Comparison of ENCODE assay signal across 21 cellular contexts in genomic region chr9:114693248-114693895, GRCh38. TPM values are rescaled to one million over a fixed set of nuclear protein-coding genes. Genes with fewer than 3 reads are reported as not detected.
DNase-seq lines count a peak whose midpoint lies in the region; ATAC-seq and TF ChIP-seq lines count a peak whose summit lies in the region.
"Had no signal": no experiment of that assay in that cellular context is flagged by ENCODE, and none has a peak within 500 bp of the region (broad histone marks: within the 10 kb centered on the region; RNA-seq: fewer than 3 reads in every experiment).

No MANE protein-coding gene starts in this region.

- CTCF ChIA-PET in activated CD4-positive, alpha-beta T cell treated with anti-CD3 and anti-CD28 coated beads, Interleukin-2, amount 10 ng/mL, durations not matched to agents 7 days and 5 days (lab: Charles Lee) = interaction anchor here (1.0 to 5.6 kb wide), 9 partner anchors 12 to 288 kb away, joined by 3 to 29 read pairs (median 5); partner anchors contain the start of gene TEX48
- CTCF ChIA-PET in PC-9 (lab: Charles Lee) = no interaction called here

- intact Hi-C loops in activated T-helper 1 cell treated with anti-CD3 and anti-CD28 coated beads, Interleukin-12 subunit alpha, Interleukin-12 subunit beta, Interleukin-2, Interleukin-4 antibody, amounts not matched to agents 30 ng/mL and 10 ng/mL and 1 ng/mL, durations not matched to agents 14 hours and 24 hours and 36 hours (cut with micrococcal nuclease) = loop anchor here (10.0 kb wide), 1 partner anchor 1179 kb away; no protein-coding TSS in a partner anchor
- intact Hi-C loops in left lung (cut with DNase I) (no loop called here), PC-9 (cut with micrococcal nuclease; ENCODE audit: unreplicated experiment) (no loop called here)

- peak; percentile 34 for ATAC-seq in left lung
- ATAC-seq in HG03280 (IDR thresholded peaks at IDR 0.05; ENCODE audit: unreplicated experiment) = no peak
- ATAC-seq: HepG2; left lobe of liver; right cardiac atrium; stimulated activated effector memory CD8-positive, alpha-beta T cell treated with anti-CD3 and anti-CD28 coated beads, Interleukin-12 subunit alpha, Interleukin-12 subunit beta, amount 100 ng/mL, for 72 hours had no signal

- no TSS peak for BruUV-seq in PC-9 (replicated peaks; lab: Mats Ljungman, UMichigan)

- H4K20me1 ChIP-seq in PC-9 (ENCODE audit: insufficient read depth) = no peaks in the 10 kb centered on the region

- POLR2A ChIA-PET in activated CD4-positive, alpha-beta T cell treated with anti-CD3 and anti-CD28 coated beads, Interleukin-2, amount 10 ng/mL, durations not matched to agents 7 days and 5 days (lab: Charles Lee) = no interaction called here
- POLR2A ChIA-PET in PC-9 (lab: Charles Lee; ENCODE audit: unreplicated experiment) = no interaction called here

- H3K4me3 Mint-ChIP-seq in activated CD4-positive, alpha-beta T cell treated with anti-CD3 and anti-CD28 coated beads, Interleukin-2, amount 10 ng/mL, durations not matched to agents 7 days and 5 days = no peak overlapping the region
- no peak overlapping the region for H3K4me3 Mint-ChIP-seq in activated T-helper 1 cell treated with anti-CD3 and anti-CD28 coated beads, Interleukin-12 subunit alpha, Interleukin-12 subunit beta, Interleukin-2, Interleukin-4 antibody, amounts not matched to agents 30 ng/mL and 10 ng/mL and 1 ng/mL, durations not matched to agents 14 hours and 24 hours and 36 hours
- H3K4me3 Mint-ChIP-seq: stimulated activated effector memory CD8-positive, alpha-beta T cell treated with anti-CD3 and anti-CD28 coated beads, Interleukin-12 subunit alpha, Interleukin-12 subunit beta, amount 100 ng/mL, for 72 hours had no signal

- peaks cover 25% of the 10 kb centered on the region for H3F3A ChIP-seq in PC-9 (ENCODE audit: insufficient read depth, low read depth)

- no peak overlapping the region for H3K4me2 ChIP-seq in PC-9

- H3K4me1 Mint-ChIP-seq in activated CD4-positive, alpha-beta T cell treated with anti-CD3 and anti-CD28 coated beads, Interleukin-2, amount 10 ng/mL, durations not matched to agents 7 days and 5 days = peaks cover 94% of the 10 kb centered on the region
- peaks cover 93% of the 10 kb centered on the region for H3K4me1 Mint-ChIP-seq in activated T-helper 1 cell treated with anti-CD3 and anti-CD28 coated beads, Interleukin-12 subunit alpha, Interleukin-12 subunit beta, Interleukin-2, Interleukin-4 antibody, amounts not matched to agents 30 ng/mL and 10 ng/mL and 1 ng/mL, durations not matched to agents 14 hours and 24 hours and 36 hours (ENCODE audit: low read depth)

- H3K9me2 ChIP-seq in PC-9 (ENCODE audit: insufficient read depth) = no peaks in the 10 kb centered on the region

- no peak for DNase-seq in activated CD4-positive, alpha-beta T cell treated with anti-CD3 and anti-CD28 coated beads, Interleukin-2, amount 10 ng/mL, durations not matched to agents 7 days and 5 days
- DNase-seq in activated CD4-positive, alpha-beta T cell treated with anti-CD3 and anti-CD28 coated beads, Interleukin-2, amount 50 U/mL, for 4 hours = no peak
- peak; percentile 18 for DNase-seq in M059J (ENCODE audit: low read depth)
- no peak for DNase-seq in activated T-helper 1 cell treated with anti-CD3 and anti-CD28 coated beads, Interleukin-12 subunit alpha, Interleukin-12 subunit beta, Interleukin-2, Interleukin-4 antibody, amounts not matched to agents 30 ng/mL and 10 ng/mL and 1 ng/mL, durations not matched to agents 14 hours and 24 hours and 36 hours (ENCODE audit: low spot score)
- DNase-seq in left lung = no peak
- DNase-seq in PC-9 = no peak
- no peak for DNase-seq in DMS114 treated with DMSO at 0.1 percent for 48 hours (lab: John Stamatoyannopoulos, UW; ENCODE audit: unreplicated experiment)
- DNase-seq: activated CD8-positive, alpha-beta memory T cell treated with anti-CD3 and anti-CD28 coated beads for 24 hours; DMS53; H7; MM.1S; NCI-H146; right cardiac atrium; thyroid gland had no signal

- no peak overlapping the region for H2AFZ ChIP-seq in PC-9

- no peaks in the 10 kb centered on the region for H3K27me3 Mint-ChIP-seq in activated CD4-positive, alpha-beta T cell treated with anti-CD3 and anti-CD28 coated beads, Interleukin-2, amount 10 ng/mL, durations not matched to agents 7 days and 5 days
- no peaks in the 10 kb centered on the region for H3K27me3 Mint-ChIP-seq in activated T-helper 1 cell treated with anti-CD3 and anti-CD28 coated beads, Interleukin-12 subunit alpha, Interleukin-12 subunit beta, Interleukin-2, Interleukin-4 antibody, amounts not matched to agents 30 ng/mL and 10 ng/mL and 1 ng/mL, durations not matched to agents 14 hours and 24 hours and 36 hours (ENCODE audit: insufficient read depth)

- H3K4me3 ChIP-seq in left lung (no peak overlapping the region), PC-9 (no peak overlapping the region)
- H3K4me3 ChIP-seq: ascending aorta, esophagus muscularis mucosa, thyroid gland had no signal

- H3K27ac Mint-ChIP-seq in activated CD4-positive, alpha-beta T cell treated with anti-CD3 and anti-CD28 coated beads, Interleukin-2, amount 10 ng/mL, durations not matched to agents 7 days and 5 days = peak overlapping the region; percentile 93
- peak overlapping the region; percentile 98 for H3K27ac Mint-ChIP-seq in activated T-helper 1 cell treated with anti-CD3 and anti-CD28 coated beads, Interleukin-12 subunit alpha, Interleukin-12 subunit beta, Interleukin-2, Interleukin-4 antibody, amounts not matched to agents 30 ng/mL and 10 ng/mL and 1 ng/mL, durations not matched to agents 14 hours and 24 hours and 36 hours
- H3K27ac Mint-ChIP-seq: stimulated activated effector memory CD8-positive, alpha-beta T cell treated with anti-CD3 and anti-CD28 coated beads, Interleukin-12 subunit alpha, Interleukin-12 subunit beta, amount 100 ng/mL, for 72 hours had no signal

- H3K79me2 ChIP-seq in PC-9 (ENCODE audit: low read depth) = no peaks in the 10 kb centered on the region

- TF ChIP-seq CTCF in left lung (IDR thresholded peaks at IDR 0.05) (no peak), PC-9 (conservative IDR thresholded peaks at IDR 0.05) (no peak)

- H3K27me3 ChIP-seq in left lung (no peaks in the 10 kb centered on the region), PC-9 (ENCODE audit: insufficient read depth, low read depth) (no peaks in the 10 kb centered on the region)
- H3K27me3 ChIP-seq: ascending aorta, esophagus muscularis mucosa, thyroid gland had no signal

- H3K9me3 Mint-ChIP-seq in activated CD4-positive, alpha-beta T cell treated with anti-CD3 and anti-CD28 coated beads, Interleukin-2, amount 10 ng/mL, durations not matched to agents 7 days and 5 days = peaks cover 16% of the 10 kb centered on the region
- H3K9me3 Mint-ChIP-seq in activated T-helper 1 cell treated with anti-CD3 and anti-CD28 coated beads, Interleukin-12 subunit alpha, Interleukin-12 subunit beta, Interleukin-2, Interleukin-4 antibody, amounts not matched to agents 30 ng/mL and 10 ng/mL and 1 ng/mL, durations not matched to agents 14 hours and 24 hours and 36 hours = peaks cover 6% of the 10 kb centered on the region
- H3K9me3 Mint-ChIP-seq: stimulated activated effector memory CD8-positive, alpha-beta T cell treated with anti-CD3 and anti-CD28 coated beads, Interleukin-12 subunit alpha, Interleukin-12 subunit beta, amount 100 ng/mL, for 72 hours had no signal

- H3K36me3 ChIP-seq in left lung (no peaks in the 10 kb centered on the region), PC-9 (ENCODE audit: low read depth) (no peaks in the 10 kb centered on the region)
- H3K36me3 ChIP-seq: ascending aorta, esophagus muscularis mucosa, thyroid gland had no signal

- peaks cover 37% of the 10 kb centered on the region for H3K36me3 Mint-ChIP-seq in activated CD4-positive, alpha-beta T cell treated with anti-CD3 and anti-CD28 coated beads, Interleukin-2, amount 10 ng/mL, durations not matched to agents 7 days and 5 days (ENCODE audit: low read depth)
- peaks cover 12% of the 10 kb centered on the region for H3K36me3 Mint-ChIP-seq in activated T-helper 1 cell treated with anti-CD3 and anti-CD28 coated beads, Interleukin-12 subunit alpha, Interleukin-12 subunit beta, Interleukin-2, Interleukin-4 antibody, amounts not matched to agents 30 ng/mL and 10 ng/mL and 1 ng/mL, durations not matched to agents 14 hours and 24 hours and 36 hours (ENCODE audit: low read depth)

- no peak overlapping the region for H3K27ac ChIP-seq in left lung
- no peak overlapping the region for H3K27ac ChIP-seq in PC-9
- H3K27ac ChIP-seq: ascending aorta, esophagus muscularis mucosa, thyroid gland had no signal

- H3K4me1 ChIP-seq in left lung = no peaks in the 10 kb centered on the region
- peaks cover 43% of the 10 kb centered on the region for H3K4me1 ChIP-seq in PC-9 (replicated peaks; ENCODE audit: insufficient read depth)
- H3K4me1 ChIP-seq: ascending aorta, esophagus muscularis mucosa had no signal

- H3K9me3 ChIP-seq in left lung (no peaks in the 10 kb centered on the region), PC-9 (ENCODE audit: insufficient read depth, low read depth) (no peaks in the 10 kb centered on the region)
- H3K9me3 ChIP-seq: ascending aorta, esophagus muscularis mucosa, thyroid gland had no signal

RNA-seq across cellular contexts. Expression of gene TEX48, which starts 11.4 kb away (rescaled TPM):
- under 1 TPM; 0.83 to 0.97 TPM for total RNA-seq in activated CD4-positive, alpha-beta T cell treated with anti-CD3 and anti-CD28 coated beads, Interleukin-2, amount 10 ng/mL, durations not matched to agents 7 days and 5 days
- not detected in 2 replicates for total RNA-seq in M059J (2014; rRNA removed; shearing (Covaris generic))
- total RNA-seq in activated T-helper 1 cell treated with anti-CD3 and anti-CD28 coated beads, Interleukin-12 subunit alpha, Interleukin-12 subunit beta, Interleukin-2, Interleukin-4 antibody, amounts not matched to agents 30 ng/mL and 10 ng/mL and 1 ng/mL, durations not matched to agents 14 hours and 24 hours and 36 hours = 1.0 and 1.2 TPM in 2 replicates
- total RNA-seq in left lung (not detected), PC-9 (2021) (not detected in 2 replicates)
- total RNA-seq: ascending aorta, esophagus muscularis mucosa, H7, HepG2, left lobe of liver, omental fat pad, right cardiac atrium, thyroid gland had no signal

RNA-seq across cellular contexts. Expression of gene TEX53, which starts 35.8 kb away (rescaled TPM):
- total RNA-seq in activated CD4-positive, alpha-beta T cell treated with anti-CD3 and anti-CD28 coated beads, Interleukin-2, amount 10 ng/mL, durations not matched to agents 7 days and 5 days = not detected
- total RNA-seq in M059J (2014; rRNA removed; shearing (Covaris generic)) = not detected in 2 replicates
- not detected in 2 replicates for total RNA-seq in activated T-helper 1 cell treated with anti-CD3 and anti-CD28 coated beads, Interleukin-12 subunit alpha, Interleukin-12 subunit beta, Interleukin-2, Interleukin-4 antibody, amounts not matched to agents 30 ng/mL and 10 ng/mL and 1 ng/mL, durations not matched to agents 14 hours and 24 hours and 36 hours
- total RNA-seq in left lung (not detected), PC-9 (2021) (not detected in 2 replicates)
- total RNA-seq: ascending aorta, esophagus muscularis mucosa, H7, HepG2, left lobe of liver, omental fat pad, right cardiac atrium, thyroid gland had no signal
